In the genomic region with DNA sequence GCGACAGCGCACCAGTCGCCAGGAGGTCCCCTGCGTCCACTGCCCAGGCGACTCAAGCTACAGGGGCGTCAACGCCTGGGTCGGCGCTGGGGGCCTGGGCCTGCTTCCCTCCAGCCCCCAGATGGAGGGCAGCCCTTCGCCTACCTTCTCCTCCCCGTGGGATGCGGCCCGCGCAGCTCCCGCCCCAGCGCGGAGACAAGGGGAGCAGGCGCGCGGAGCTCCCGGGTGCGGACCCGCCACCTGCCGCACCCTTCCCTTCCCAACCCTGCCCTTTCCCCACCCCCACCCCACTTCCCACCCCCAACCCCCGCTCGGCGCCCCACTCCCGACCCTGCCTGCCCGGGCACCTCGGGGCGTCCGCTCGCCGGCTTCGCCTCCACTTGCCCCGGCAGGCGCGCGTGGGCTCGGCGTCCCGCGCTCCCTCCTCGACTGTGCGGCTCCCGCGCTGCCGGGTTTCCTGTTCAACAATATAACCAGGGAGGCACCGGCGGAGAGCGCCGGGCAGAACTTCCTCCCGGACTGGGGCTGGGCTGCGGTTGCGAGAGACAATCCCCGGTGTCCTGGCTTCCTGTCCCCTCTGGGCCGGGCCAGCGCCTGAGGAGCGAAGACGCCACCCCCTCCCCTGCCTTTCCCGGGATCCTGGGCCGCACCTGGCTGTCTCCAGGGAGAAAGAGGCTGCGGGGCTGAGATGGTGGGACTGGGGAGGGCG, we compare ENCODE assay signal across 8 cellular contexts. TPM values are rescaled to one million over a fixed set of nuclear protein-coding genes. Genes with fewer than 3 reads are reported as not detected.
A peak's percentile ranks its signal among the peaks of the same experiment; 100 is the strongest.
DNase-seq lines count a peak whose midpoint lies in the region; ATAC-seq and TF ChIP-seq lines count a peak whose summit lies in the region.

A gene with protein sequence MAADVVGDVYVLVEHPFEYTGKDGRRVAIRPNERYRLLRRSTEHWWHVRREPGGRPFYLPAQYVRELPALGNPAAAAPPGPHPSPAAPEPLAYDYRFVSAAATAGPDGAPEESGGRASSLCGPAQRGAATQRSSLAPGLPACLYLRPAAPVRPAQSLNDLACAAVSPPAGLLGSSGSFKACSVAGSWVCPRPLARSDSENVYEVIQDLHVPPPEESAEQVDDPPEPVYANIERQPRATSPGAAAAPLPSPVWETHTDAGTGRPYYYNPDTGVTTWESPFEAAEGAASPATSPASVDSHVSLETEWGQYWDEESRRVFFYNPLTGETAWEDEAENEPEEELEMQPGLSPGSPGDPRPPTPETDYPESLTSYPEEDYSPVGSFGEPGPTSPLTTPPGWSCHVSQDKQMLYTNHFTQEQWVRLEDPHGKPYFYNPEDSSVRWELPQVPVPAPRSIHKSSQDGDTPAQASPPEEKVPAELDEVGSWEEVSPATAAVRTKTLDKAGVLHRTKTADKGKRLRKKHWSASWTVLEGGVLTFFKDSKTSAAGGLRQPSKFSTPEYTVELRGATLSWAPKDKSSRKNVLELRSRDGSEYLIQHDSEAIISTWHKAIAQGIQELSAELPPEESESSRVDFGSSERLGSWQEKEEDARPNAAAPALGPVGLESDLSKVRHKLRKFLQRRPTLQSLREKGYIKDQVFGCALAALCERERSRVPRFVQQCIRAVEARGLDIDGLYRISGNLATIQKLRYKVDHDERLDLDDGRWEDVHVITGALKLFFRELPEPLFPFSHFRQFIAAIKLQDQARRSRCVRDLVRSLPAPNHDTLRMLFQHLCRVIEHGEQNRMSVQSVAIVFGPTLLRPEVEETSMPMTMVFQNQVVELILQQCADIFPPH (minus strand): TSS at position 466 of the 709 bp plus-strand sequence. CDS start 2,591 bp downstream, outside the sequence.

- H3K4me2 ChIP-seq in BLaER1 treated with 17β-estradiol and CSF1 and Interleukin-3, amounts not matched to agents 10 nM and 100 nM, result peak within 1 kb of the TSS; percentile 97 to 100 (median 99)
- peak within 1 kb of the TSS; percentile 93 for H3K4me2 ChIP-seq in parathyroid adenoma (ENCODE audit: low read length)

- no peak for TF ChIP-seq CTCF in activated CD8-positive, alpha-beta T cell treated with anti-CD3 and anti-CD28 coated beads for 36 hours (IDR thresholded peaks at IDR 0.05)
- TF ChIP-seq CTCF in parathyroid adenoma (IDR thresholded peaks at IDR 0.05), result no peak

- no peaks in the 10 kb centered on the region for H3K9me3 ChIP-seq in BLaER1 treated with 17β-estradiol and CSF1 and Interleukin-3, amounts not matched to agents 10 nM and 100 nM (replicated peaks in 1 of 11)
- H3K9me3 ChIP-seq in HUES6 (ENCODE audit: control insufficient read depth, insufficient read depth, low read depth, low read length) (no peaks in the 10 kb centered on the region), parathyroid adenoma (ENCODE audit: control insufficient read depth, low read length) (no peaks in the 10 kb centered on the region)

- H3K4me3 Mint-ChIP-seq in activated CD8-positive, alpha-beta T cell treated with anti-CD3 and anti-CD28 coated beads for 36 hours, result peak within 1 kb of the TSS; percentile 76

- H3K27me3 ChIP-seq in BLaER1 treated with 17β-estradiol and CSF1 and Interleukin-3, amounts not matched to agents 10 nM and 100 nM, result no peaks in the 10 kb centered on the region; a peak in 1 of 22 replicates
- H3K27me3 ChIP-seq in HUES6 (ENCODE audit: control insufficient read depth, insufficient read depth, low read length) (peaks cover 59% of the 10 kb centered on the region), parathyroid adenoma (ENCODE audit: control insufficient read depth, insufficient read depth, low read length) (no peaks in the 10 kb centered on the region)

- peak within 1 kb of the TSS; percentile 73 to 85 (median 77) for H3K9ac ChIP-seq in BLaER1 treated with 17β-estradiol and CSF1 and Interleukin-3, amounts not matched to agents 10 nM and 100 nM
- peak within 1 kb of the TSS; percentile 23 for H3K9ac ChIP-seq in HUES6 (ENCODE audit: low read length)
- H3K9ac ChIP-seq in parathyroid adenoma, result no peak within 1 kb of the TSS

- no peaks in the 10 kb centered on the region for H3K9me3 Mint-ChIP-seq in activated CD8-positive, alpha-beta T cell treated with anti-CD3 and anti-CD28 coated beads for 36 hours

- peak within 1 kb of the TSS; percentile 32 to 87 (median 73); a peak in 21 of 22 replicates for H3K27ac ChIP-seq in BLaER1 treated with 17β-estradiol and CSF1 and Interleukin-3, amounts not matched to agents 10 nM and 100 nM
- no peak within 1 kb of the TSS for H3K27ac ChIP-seq in HUES6 (ENCODE audit: low read depth, low read length)
- no peak within 1 kb of the TSS for H3K27ac ChIP-seq in parathyroid adenoma

- H3K27me3 Mint-ChIP-seq in activated CD8-positive, alpha-beta T cell treated with anti-CD3 and anti-CD28 coated beads for 36 hours, result peaks cover 6% of the 10 kb centered on the region

- no peaks in the 10 kb centered on the region for H3K79me2 ChIP-seq in parathyroid adenoma

- peaks cover 66 to 97% (median 93%) of the 10 kb centered on the region in 10 experiments for H3K4me1 ChIP-seq in BLaER1 treated with 17β-estradiol and CSF1 and Interleukin-3, amounts not matched to agents 10 nM and 100 nM
- H3K4me1 ChIP-seq in HUES6 (ENCODE audit: control insufficient read depth, insufficient read depth, low read length) (peaks cover 36% of the 10 kb centered on the region), parathyroid adenoma (no peaks in the 10 kb centered on the region)

- no peaks in the 10 kb centered on the region for H3K36me3 Mint-ChIP-seq in activated CD8-positive, alpha-beta T cell treated with anti-CD3 and anti-CD28 coated beads for 36 hours (ENCODE audit: low read depth)

- DNase-seq in activated CD8-positive, alpha-beta T cell treated with anti-CD3 and anti-CD28 coated beads for 36 hours, result no peak
- peak; percentile 90 for DNase-seq in Right ventricle myocardium inferior (ENCODE audit: missing footprints)

- no peak for ATAC-seq in activated CD8-positive, alpha-beta T cell treated with anti-CD3 and anti-CD28 coated beads for 36 hours
- ATAC-seq in Right ventricle myocardium inferior (peak; percentile 39), HG02852 (IDR thresholded peaks at IDR 0.05; ENCODE audit: unreplicated experiment) (no peak), HG03342 (IDR thresholded peaks at IDR 0.05; ENCODE audit: unreplicated experiment) (no peak), GM21825 (IDR thresholded peaks at IDR 0.05; ENCODE audit: unreplicated experiment) (no peak)

- intact Hi-C loops in activated CD8-positive, alpha-beta T cell treated with anti-CD3 and anti-CD28 coated beads for 36 hours (cut with micrococcal nuclease), result no loop called here
- intact Hi-C loops in Right ventricle myocardium inferior (cut with DNase I), result no loop called here

- H3K27ac Mint-ChIP-seq in activated CD8-positive, alpha-beta T cell treated with anti-CD3 and anti-CD28 coated beads for 36 hours, result peak within 1 kb of the TSS; percentile 15

- H3K4me3 ChIP-seq in BLaER1 treated with 17β-estradiol and CSF1 and Interleukin-3, amounts not matched to agents 10 nM and 100 nM, result peak within 1 kb of the TSS; percentile 59 to 80 (median 70)
- H3K4me3 ChIP-seq in HUES6 (ENCODE audit: low read depth, low read length), result peak within 1 kb of the TSS; percentile 86
- H3K4me3 ChIP-seq in parathyroid adenoma (ENCODE audit: low read depth, low read length), result peak within 1 kb of the TSS; percentile 66

- POLR2A ChIA-PET in activated CD8-positive, alpha-beta T cell treated with anti-CD3 and anti-CD28 coated beads for 36 hours (lab: Charles Lee), result interaction anchor here (1.6 kb wide), 1 partner anchor 20 kb away, joined by 4 read pairs; no protein-coding TSS in a partner anchor

- CTCF ChIA-PET in activated CD8-positive, alpha-beta T cell treated with anti-CD3 and anti-CD28 coated beads for 36 hours (lab: Charles Lee), result no interaction called here

- peaks cover 14% of the 10 kb centered on the region for H3K4me1 Mint-ChIP-seq in activated CD8-positive, alpha-beta T cell treated with anti-CD3 and anti-CD28 coated beads for 36 hours (ENCODE audit: low read depth)

- H3K36me3 ChIP-seq in BLaER1 treated with 17β-estradiol and CSF1 and Interleukin-3, amounts not matched to agents 10 nM and 100 nM, result peaks cover 0 to 32% (median 24%) of the 10 kb centered on the region in 11 experiments; a peak in 17 of 22 replicates
- H3K36me3 ChIP-seq in HUES6 (ENCODE audit: control insufficient read depth, insufficient read depth, low read length), result no peaks in the 10 kb centered on the region
- H3K36me3 ChIP-seq in parathyroid adenoma (ENCODE audit: control insufficient read depth, insufficient read depth, low read length), result no peaks in the 10 kb centered on the region

- H4K20me1 ChIP-seq in BLaER1 treated with 17β-estradiol and CSF1 and Interleukin-3, amounts not matched to agents 10 nM and 100 nM, result peaks cover 3 to 49% (median 21%) of the 10 kb centered on the region in 11 experiments; a peak in 15 of 22 replicates

- H2AFZ ChIP-seq in parathyroid adenoma, result peak within 1 kb of the TSS; percentile 85

RNA-seq across cellular contexts. Expression of the gene that starts here (rescaled TPM):
- 10 to 100 TPM; 37.8 to 40.9 TPM for total RNA-seq in activated CD8-positive, alpha-beta T cell treated with anti-CD3 and anti-CD28 coated beads for 36 hours
- 34.4 TPM for total RNA-seq in Right ventricle myocardium inferior

Comparison
In these comparisons a context has a peak if more than half of its experiments do, and no peak if none do; other contexts are left out.
1. H3K27ac ChIP-seq: peak in BLaER1 treated with 17β-estradiol and CSF1 and Interleukin-3, amounts not matched to agents 10 nM and 100 nM (11 of 11); none in HUES6 (single experiment) and parathyroid adenoma (single experiment).
2. Peak in every context shown above with its lines, with median percentiles within 50 percentile points of each other: H3K4me3 ChIP-seq.